18 cellular contexts compared by ENCODE assay signal in genomic region chr20:32152421-32153155, GRCh38. TPM values are rescaled to one million over a fixed set of nuclear protein-coding genes. Genes with fewer than 3 reads are reported as not detected.
DNase-seq lines count a peak whose midpoint lies in the region; ATAC-seq and TF ChIP-seq lines count a peak whose summit lies in the region.
"Had no signal": no experiment of that assay in that cellular context is flagged by ENCODE, and none has a peak within 500 bp of the region (broad histone marks: within the 10 kb centered on the region; RNA-seq: fewer than 3 reads in every experiment).

No MANE protein-coding gene starts in this region.

- TF ChIP-seq CTCF in activated CD8-positive, alpha-beta T cell treated with anti-CD3 and anti-CD28 coated beads for 36 hours (IDR thresholded peaks at IDR 0.05), result no peak
- TF ChIP-seq CTCF in mucosa of descending colon (IDR thresholded peaks at IDR 0.05) (no peak), transverse colon (IDR thresholded peaks at IDR 0.05) (no peak), RWPE1 (conservative IDR thresholded peaks at IDR 0.05; ENCODE audit: low read depth) (no peak), BE2C (IDR thresholded peaks at IDR 0.05; ENCODE audit: low read depth, low read length) (no peak)

- no peak for TF ChIP-seq POLR2A in transverse colon (IDR thresholded peaks at IDR 0.05)

- peaks cover 43% of the 10 kb centered on the region for H3K36me3 Mint-ChIP-seq in activated CD8-positive, alpha-beta T cell treated with anti-CD3 and anti-CD28 coated beads, Interleukin-2, amount 10 ng/mL, durations not matched to agents 7 days and 5 days (ENCODE audit: low read depth)
- H3K36me3 Mint-ChIP-seq in activated CD8-positive, alpha-beta T cell treated with anti-CD3 and anti-CD28 coated beads for 36 hours (ENCODE audit: low read depth), result peaks cover 38% of the 10 kb centered on the region
- H3K36me3 Mint-ChIP-seq in effector memory CD8-positive, alpha-beta T cell (ENCODE audit: insufficient read depth), result peaks cover 58% of the 10 kb centered on the region

- H3K4me3 Mint-ChIP-seq in activated CD8-positive, alpha-beta T cell treated with anti-CD3 and anti-CD28 coated beads, Interleukin-2, amount 10 ng/mL, durations not matched to agents 7 days and 5 days, result no peak overlapping the region
- no peak overlapping the region for H3K4me3 Mint-ChIP-seq in activated CD8-positive, alpha-beta T cell treated with anti-CD3 and anti-CD28 coated beads for 36 hours
- H3K4me3 Mint-ChIP-seq in effector memory CD8-positive, alpha-beta T cell, result no peak overlapping the region
- H3K4me3 Mint-ChIP-seq: activated T-cell treated with anti-CD3 and anti-CD28 coated beads, Interleukin-2, amount 50 U/mL, for 72 hours had no signal

- H3K4me1 ChIP-seq in mucosa of descending colon (ENCODE audit: low read depth) (peaks cover 10% of the 10 kb centered on the region), transverse colon (peaks cover 0 to 13% (median 7%) of the 10 kb centered on the region in 4 donors), BE2C (no peaks in the 10 kb centered on the region)

- H3K27ac ChIP-seq in transverse colon, result no peak overlapping the region
- H3K27ac ChIP-seq in RWPE1, result no peak overlapping the region
- H3K27ac ChIP-seq: esophagus squamous epithelium, left lung, neutrophil, right atrium auricular region, stomach had no signal

- DNase-seq in activated CD8-positive, alpha-beta T cell treated with anti-CD3 and anti-CD28 coated beads, Interleukin-2, amount 10 ng/mL, durations not matched to agents 7 days and 5 days, result no peak
- DNase-seq in activated CD8-positive, alpha-beta T cell treated with anti-CD3 and anti-CD28 coated beads for 36 hours, result no peak
- no peak for DNase-seq in effector memory CD8-positive, alpha-beta T cell
- peak in 1 of 3 donors; percentile 36 for DNase-seq in mucosa of descending colon
- DNase-seq in transverse colon, result peak; percentile 40
- DNase-seq in T-helper 1 cell, result no peak
- DNase-seq in RWPE1 (ENCODE audit: low spot score), result no peak
- no peak for DNase-seq in BE2C
- DNase-seq: activated CD8-positive, alpha-beta memory T cell treated with anti-CD3 and anti-CD28 coated beads for 24 hours; activated T-cell treated with anti-CD3 and anti-CD28 coated beads, Interleukin-2, amount 50 U/mL, for 72 hours; esophagus squamous epithelium; IMR-90; left lung; NCI-H1436; stomach had no signal

- no peaks in the 10 kb centered on the region for H3K9me3 ChIP-seq in mucosa of descending colon
- no peaks in the 10 kb centered on the region for H3K9me3 ChIP-seq in transverse colon
- no peaks in the 10 kb centered on the region for H3K9me3 ChIP-seq in BE2C
- H3K9me3 ChIP-seq: BLaER1 treated with 17β-estradiol and CSF1 and Interleukin-3, amounts not matched to agents 10 nM and 100 nM; esophagus squamous epithelium; left lung; neutrophil; right atrium auricular region; stomach had no signal

- intact Hi-C loops in activated CD8-positive, alpha-beta T cell treated with anti-CD3 and anti-CD28 coated beads for 36 hours (cut with micrococcal nuclease), result no loop called here
- intact Hi-C loops in mucosa of descending colon (cut with DNase I, micrococcal nuclease), result no loop called here
- intact Hi-C loops in transverse colon (cut with DNase I; ENCODE audit: low total_unique reads), result no loop called here

- no peak for ATAC-seq in activated CD8-positive, alpha-beta T cell treated with anti-CD3 and anti-CD28 coated beads, Interleukin-2, amount 10 ng/mL, durations not matched to agents 7 days and 5 days
- ATAC-seq in activated CD8-positive, alpha-beta T cell treated with anti-CD3 and anti-CD28 coated beads for 36 hours, result no peak
- no peak for ATAC-seq in effector memory CD8-positive, alpha-beta T cell (replicated peaks)
- peak; percentile 58 for ATAC-seq in mucosa of descending colon
- ATAC-seq: activated T-cell treated with anti-CD3 and anti-CD28 coated beads, Interleukin-2, amount 50 U/mL, for 72 hours; left lung had no signal

- no peaks in the 10 kb centered on the region for H3K36me3 ChIP-seq in mucosa of descending colon (ENCODE audit: low read depth)
- peaks cover 0 to 40% (median 17%) of the 10 kb centered on the region in 4 donors for H3K36me3 ChIP-seq in transverse colon
- peaks cover 58% of the 10 kb centered on the region for H3K36me3 ChIP-seq in BE2C

- peak overlapping the region; percentile 7 for H3K27ac Mint-ChIP-seq in activated CD8-positive, alpha-beta T cell treated with anti-CD3 and anti-CD28 coated beads, Interleukin-2, amount 10 ng/mL, durations not matched to agents 7 days and 5 days
- H3K27ac Mint-ChIP-seq in activated CD8-positive, alpha-beta T cell treated with anti-CD3 and anti-CD28 coated beads for 36 hours, result no peak overlapping the region
- peak overlapping the region; percentile 18 to 32 for H3K27ac Mint-ChIP-seq in effector memory CD8-positive, alpha-beta T cell
- H3K27ac Mint-ChIP-seq: activated T-cell treated with anti-CD3 and anti-CD28 coated beads, Interleukin-2, amount 50 U/mL, for 72 hours had no signal

- no peaks in the 10 kb centered on the region for H3K4me1 Mint-ChIP-seq in activated CD8-positive, alpha-beta T cell treated with anti-CD3 and anti-CD28 coated beads, Interleukin-2, amount 10 ng/mL, durations not matched to agents 7 days and 5 days (ENCODE audit: low read depth)
- peaks cover 5% of the 10 kb centered on the region for H3K4me1 Mint-ChIP-seq in activated CD8-positive, alpha-beta T cell treated with anti-CD3 and anti-CD28 coated beads for 36 hours (ENCODE audit: low read depth)
- peaks cover 0 to 5% of the 10 kb centered on the region in 2 donors for H3K4me1 Mint-ChIP-seq in effector memory CD8-positive, alpha-beta T cell (ENCODE audit: low read depth in 2 of 2)

- CTCF ChIA-PET in activated CD8-positive, alpha-beta T cell treated with anti-CD3 and anti-CD28 coated beads, Interleukin-2, amount 10 ng/mL, durations not matched to agents 7 days and 5 days (lab: Charles Lee), result no interaction called here
- CTCF ChIA-PET in activated CD8-positive, alpha-beta T cell treated with anti-CD3 and anti-CD28 coated beads for 36 hours (lab: Charles Lee), result no interaction called here
- CTCF ChIA-PET in RWPE1 (lab: Yijun Ruan, JAX), result interaction anchor here (0.6 kb wide), 2 partner anchors 28 to 135 kb away, joined by 3 to 4 read pairs; no protein-coding TSS in a partner anchor

- TF ChIP-seq EP300 in transverse colon (IDR thresholded peaks at IDR 0.05; ENCODE audit: low read depth), result no peak

- POLR2A ChIA-PET in activated CD8-positive, alpha-beta T cell treated with anti-CD3 and anti-CD28 coated beads, Interleukin-2, amount 10 ng/mL, durations not matched to agents 7 days and 5 days (lab: Charles Lee), result no interaction called here
- POLR2A ChIA-PET in activated CD8-positive, alpha-beta T cell treated with anti-CD3 and anti-CD28 coated beads for 36 hours (lab: Charles Lee), result interaction anchor here (0.6 kb wide), 1 partner anchor 51 kb away, joined by 3 read pairs; no protein-coding TSS in a partner anchor
- POLR2A ChIA-PET in RWPE1 (lab: Yijun Ruan, JAX; ENCODE audit: low non-redundant PET), result no interaction called here

- no peak overlapping the region for H3K4me3 ChIP-seq in mucosa of descending colon
- no peak overlapping the region for H3K4me3 ChIP-seq in transverse colon
- no peak overlapping the region for H3K4me3 ChIP-seq in BE2C (ENCODE audit: low read depth, low read length)
- H3K4me3 ChIP-seq: BLaER1 treated with 17β-estradiol and CSF1 and Interleukin-3, amounts not matched to agents 10 nM and 100 nM; esophagus squamous epithelium; left lung; right atrium auricular region; stomach had no signal

- in situ Hi-C loops in transverse colon (cut with MboI; ENCODE audit: low pct_ligation_motif_present in 1 of 4, low pct_unique_long_range_greater_than_20kb in 1 of 4, low sequenced_read_pairs in 3 of 4), result no loop called here

- H3K27me3 Mint-ChIP-seq in activated CD8-positive, alpha-beta T cell treated with anti-CD3 and anti-CD28 coated beads, Interleukin-2, amount 10 ng/mL, durations not matched to agents 7 days and 5 days (ENCODE audit: low read depth), result no peaks in the 10 kb centered on the region
- no peaks in the 10 kb centered on the region for H3K27me3 Mint-ChIP-seq in activated CD8-positive, alpha-beta T cell treated with anti-CD3 and anti-CD28 coated beads for 36 hours
- no peaks in the 10 kb centered on the region for H3K27me3 Mint-ChIP-seq in effector memory CD8-positive, alpha-beta T cell

- H3K9me3 Mint-ChIP-seq in activated CD8-positive, alpha-beta T cell treated with anti-CD3 and anti-CD28 coated beads, Interleukin-2, amount 10 ng/mL, durations not matched to agents 7 days and 5 days (ENCODE audit: insufficient read depth), result no peaks in the 10 kb centered on the region
- no peaks in the 10 kb centered on the region for H3K9me3 Mint-ChIP-seq in activated CD8-positive, alpha-beta T cell treated with anti-CD3 and anti-CD28 coated beads for 36 hours
- no peaks in the 10 kb centered on the region for H3K9me3 Mint-ChIP-seq in effector memory CD8-positive, alpha-beta T cell
- H3K9me3 Mint-ChIP-seq: activated T-cell treated with anti-CD3 and anti-CD28 coated beads, Interleukin-2, amount 50 U/mL, for 72 hours had no signal

- WGBS in transverse colon (ENCODE audit: low coverage in 1 of 2), 2 donors, result 78 to 94% methylated on average over 3 to 6 of the region's 6 CpGs

- H3K27me3 ChIP-seq in transverse colon, result no peaks in the 10 kb centered on the region
- no peaks in the 10 kb centered on the region for H3K27me3 ChIP-seq in BE2C
- H3K27me3 ChIP-seq: BLaER1 treated with 17β-estradiol and CSF1 and Interleukin-3, amounts not matched to agents 10 nM and 100 nM; esophagus squamous epithelium; left lung; neutrophil; right atrium auricular region; stomach had no signal

RNA-seq across cellular contexts. Expression of gene TM9SF4, which starts 43.1 kb away (rescaled TPM):
- total RNA-seq in activated CD8-positive, alpha-beta T cell treated with anti-CD3 and anti-CD28 coated beads, Interleukin-2, amount 10 ng/mL, durations not matched to agents 7 days and 5 days, result 10 to 100 TPM; 29.8 to 30.4 TPM
- total RNA-seq in activated CD8-positive, alpha-beta T cell treated with anti-CD3 and anti-CD28 coated beads for 36 hours, result 10 to 100 TPM; 36.5 to 39.5 TPM
- total RNA-seq in mucosa of descending colon, result 10 to 100 TPM; 54.1 to 74.7 (median 65.8) TPM
- total RNA-seq in transverse colon, result 10 to 100 TPM; 35.5 to 44.8 (median 42.6) TPM
- 52.3 TPM for polyA plus RNA-seq in BE2C (2012; ENCODE audit: insufficient read depth, insufficient read length, low read depth)

RNA-seq across cellular contexts. Expression of gene PLAGL2, which starts 55.0 kb away (rescaled TPM):
- 10 to 100 TPM; 21.9 to 22.9 TPM for total RNA-seq in activated CD8-positive, alpha-beta T cell treated with anti-CD3 and anti-CD28 coated beads, Interleukin-2, amount 10 ng/mL, durations not matched to agents 7 days and 5 days
- 10 to 100 TPM; 70.6 to 71.5 TPM for total RNA-seq in activated CD8-positive, alpha-beta T cell treated with anti-CD3 and anti-CD28 coated beads for 36 hours
- total RNA-seq in mucosa of descending colon, result 10 to 100 TPM; 12.9 to 21.9 (median 16.5) TPM
- total RNA-seq in transverse colon, result 10 to 100 TPM in 2 of 4 donors, 1 to 10 TPM in 2; 6.6 to 24.9 (median 11.8) TPM
- 15.5 TPM for polyA plus RNA-seq in BE2C (2012; ENCODE audit: insufficient read depth, insufficient read length, low read depth)

RNA-seq across cellular contexts. Expression of gene POFUT1, which starts 55.1 kb away (rescaled TPM):
- total RNA-seq in activated CD8-positive, alpha-beta T cell treated with anti-CD3 and anti-CD28 coated beads, Interleukin-2, amount 10 ng/mL, durations not matched to agents 7 days and 5 days, result 10 to 100 TPM; 23.5 to 24.8 TPM
- 10 to 100 TPM; 43.7 to 46.2 TPM for total RNA-seq in activated CD8-positive, alpha-beta T cell treated with anti-CD3 and anti-CD28 coated beads for 36 hours
- total RNA-seq in mucosa of descending colon (10 to 100 TPM; 35.5 to 48.5 (median 44.8) TPM), transverse colon (10 to 100 TPM; 13.8 to 96.1 (median 49.6) TPM)
- polyA plus RNA-seq in BE2C (2012; ENCODE audit: insufficient read depth, insufficient read length, low read depth), result 18.2 TPM
